ENCODE assay signal across 8 cellular contexts in genomic region chr15:68210821-68211655, GRCh38. TPM values are rescaled to one million over a fixed set of nuclear protein-coding genes. Genes with fewer than 3 reads are reported as not detected.
DNase-seq lines count a peak whose midpoint lies in the region; ATAC-seq and TF ChIP-seq lines count a peak whose summit lies in the region.

No MANE protein-coding gene starts in this region.

- H3K9ac ChIP-seq in IMR-90 (ENCODE audit: low read depth, low read length): peak overlapping the region; percentile 28; the same call in 1 of the 2 replicates
- no peak overlapping the region for H3K9ac ChIP-seq in liver (ENCODE audit: low read depth in 1 of 2, low read length in 2 of 2)

- no peak overlapping the region for H2BK120ac ChIP-seq in IMR-90 (ENCODE audit: low read depth, low read length)

- peak overlapping the region; percentile 31 for H2AK9ac ChIP-seq in IMR-90 (replicated peaks; ENCODE audit: low read depth, low read length, poor library complexity)

- H3K4me1 ChIP-seq in IMR-90 (ENCODE audit: control insufficient read depth, insufficient read depth, low read length): peaks cover 3% of the 10 kb centered on the region; the same call in 1 of the 2 replicates
- peaks cover 2 to 14% (median 5%) of the 10 kb centered on the region in 4 donors for H3K4me1 ChIP-seq in liver (ENCODE audit: control insufficient read depth in 4 of 4, insufficient read depth in 4 of 4, low read length in 3 of 4)

- H4K91ac ChIP-seq in IMR-90 (ENCODE audit: insufficient read depth, low read depth, low read length): no peak overlapping the region

- 0 out of 2 replicates have a peak, but pooled peaks cover 2% of the 10 kb centered on the region for H3K36me3 ChIP-seq in IMR-90 (ENCODE audit: control insufficient read depth, insufficient read depth, low read length)
- H3K36me3 ChIP-seq in liver (ENCODE audit: control insufficient read depth in 4 of 4, insufficient read depth in 3 of 4, low read depth in 1 of 4, low read length in 3 of 4): no peaks in the 10 kb centered on the region

- H3K4me1 Mint-ChIP-seq in activated CD4-positive, alpha-beta T cell treated with anti-CD3 and anti-CD28 coated beads, Interleukin-2, amount 10 ng/mL, durations not matched to agents 24 days and 14 days: peaks cover 28% of the 10 kb centered on the region

- H3K36me3 Mint-ChIP-seq in activated CD4-positive, alpha-beta T cell treated with anti-CD3 and anti-CD28 coated beads, Interleukin-2, amount 10 ng/mL, durations not matched to agents 24 days and 14 days (ENCODE audit: low read depth): peaks cover 11% of the 10 kb centered on the region

- no peak overlapping the region for H2BK20ac ChIP-seq in IMR-90 (ENCODE audit: low read depth, low read length)

- H3K56ac ChIP-seq in IMR-90 (ENCODE audit: extremely low read depth, insufficient read depth, low read length): no peak overlapping the region

- intact Hi-C loops in IMR-90 (cut with micrococcal nuclease): loop anchor here (2.0 kb wide), 2 partner anchors 348 to 370 kb away; partner anchors contain the start of gene RNU6-1
- intact Hi-C loops in activated CD4-positive, alpha-beta T cell treated with anti-CD3 and anti-CD28 coated beads, Interleukin-2, amount 10 ng/mL, durations not matched to agents 24 days and 14 days (cut with micrococcal nuclease): loop anchor here (1.0 kb wide), 1 partner anchor 348 kb away; no protein-coding TSS in a partner anchor

- H3K4ac ChIP-seq in IMR-90 (ENCODE audit: low read depth, low read length): peak overlapping the region; percentile 28; the same call in 1 of the 2 replicates

- H3K27me3 Mint-ChIP-seq in activated CD4-positive, alpha-beta T cell treated with anti-CD3 and anti-CD28 coated beads, Interleukin-2, amount 10 ng/mL, durations not matched to agents 24 days and 14 days: no peaks in the 10 kb centered on the region

- ATAC-seq in IMR-90 (ENCODE audit: low read depth): peak; percentile 98
- ATAC-seq in HG03025 (IDR thresholded peaks at IDR 0.05; ENCODE audit: low FRiP score, unreplicated experiment): no peak
- ATAC-seq in HG02884 (IDR thresholded peaks at IDR 0.05; ENCODE audit: unreplicated experiment): no peak

- H3K4me3 Mint-ChIP-seq in activated CD4-positive, alpha-beta T cell treated with anti-CD3 and anti-CD28 coated beads, Interleukin-2, amount 10 ng/mL, durations not matched to agents 24 days and 14 days: no peak overlapping the region

- no peak for TF ChIP-seq POLR2A in IMR-90 (IDR thresholded peaks at IDR 0.05; ENCODE audit: low read depth, low read length)

- peak; percentile 89 for TF ChIP-seq CTCF in IMR-90 (conservative IDR thresholded peaks at IDR 0.05; ENCODE audit: low read depth, low read length)
- TF ChIP-seq CTCF in liver (IDR thresholded peaks at IDR 0.05; ENCODE audit: low read depth, low read length, missing input control): peak; percentile 67

- in situ Hi-C loops in IMR-90 (cut with MboI; ENCODE audit: low sequenced_read_pairs): no loop called here

- no peaks in the 10 kb centered on the region for H3K9me3 Mint-ChIP-seq in activated CD4-positive, alpha-beta T cell treated with anti-CD3 and anti-CD28 coated beads, Interleukin-2, amount 10 ng/mL, durations not matched to agents 24 days and 14 days

- H2BK5ac ChIP-seq in IMR-90 (ENCODE audit: low read depth, low read length, poor library complexity, severe bottlenecking): peak overlapping the region; percentile 31

- peaks cover 7 to 44% of the 10 kb centered on the region in 2 experiments; a peak in 3 of 4 replicates for H3K79me1 ChIP-seq in IMR-90 (ENCODE audit: low read depth in 1 of 2, low read length in 2 of 2)

- DNase-seq in COLO668 (lab: John Stamatoyannopoulos, UW; ENCODE audit: unreplicated experiment) (peak; percentile 39), IMR-90 (peak; percentile 42)
- peak; percentile 88 for DNase-seq in activated CD4-positive, alpha-beta T cell treated with anti-CD3 and anti-CD28 coated beads, Interleukin-2, amount 10 ng/mL, durations not matched to agents 24 days and 14 days
- DNase-seq in stimulated activated CD8-positive, alpha-beta memory T cell treated with anti-CD3 and anti-CD28 coated beads, Interleukin-12 subunit alpha, Interleukin-12 subunit beta, amount 100 ng/mL, for 4 hours (ENCODE audit: low read depth): peak; percentile 25

- no TSS peak for BruUV-seq in IMR-90 (replicated peaks; lab: Mats Ljungman, UMichigan)

- CTCF ChIA-PET in IMR-90 (lab: Yijun Ruan, JAX): interaction anchor here (0.6 to 1.1 kb wide), 2 partner anchors 16 to 676 kb away, joined by 3 to 4 read pairs; no protein-coding TSS in a partner anchor

- H3K27ac ChIP-seq in IMR-90 (ENCODE audit: insufficient read depth, low read length) (peak overlapping the region; percentile 4; the same call in 1 of the 2 replicates), cingulate gyrus (ENCODE audit: low read depth, low read length) (peak overlapping the region; percentile 78), liver (ENCODE audit: low read depth in 1 of 2, low read length in 2 of 2) (no peak overlapping the region)

- H3K27ac Mint-ChIP-seq in activated CD4-positive, alpha-beta T cell treated with anti-CD3 and anti-CD28 coated beads, Interleukin-2, amount 10 ng/mL, durations not matched to agents 24 days and 14 days: peak overlapping the region; percentile 53

- peak overlapping the region; percentile 80 for H3K4me2 ChIP-seq in IMR-90 (ENCODE audit: low read depth, low read length)

- no peak overlapping the region for H3K23ac ChIP-seq in IMR-90 (ENCODE audit: low read depth, low read length)

- dilution Hi-C loops in IMR-90 (cut with HindIII; ENCODE audit: low sequenced_read_pairs, unreplicated experiment): no loop called here

- POLR2A ChIA-PET in IMR-90 (lab: Charles Lee; ENCODE audit: unreplicated experiment): no interaction called here

- no peaks in the 10 kb centered on the region; the same call in 1 of the 2 replicates for H3K9me1 ChIP-seq in IMR-90 (ENCODE audit: insufficient read depth, low read length)

- H2AK5ac ChIP-seq in IMR-90 (ENCODE audit: low read depth, low read length): no peak overlapping the region

- H3K9me3 ChIP-seq in IMR-90 (ENCODE audit: control insufficient read depth, insufficient read depth, low read length) (no peaks in the 10 kb centered on the region), liver (ENCODE audit: control insufficient read depth in 4 of 4, low read length in 3 of 4) (no peaks in the 10 kb centered on the region)

- peaks cover 15% of the 10 kb centered on the region; the same call in 1 of the 2 replicates for H4K20me1 ChIP-seq in IMR-90 (ENCODE audit: insufficient read depth, low read length)

- H4K5ac ChIP-seq in IMR-90 (ENCODE audit: low read depth, low read length): peak overlapping the region; percentile 83; the same call in 1 of the 2 replicates

- no peak overlapping the region for H3K14ac ChIP-seq in IMR-90 (replicated peaks; ENCODE audit: low read depth, low read length)

- peak overlapping the region; percentile 84 for H2AFZ ChIP-seq in IMR-90 (replicated peaks; ENCODE audit: low read length, poor library complexity)

- WGBS in IMR-90 (ENCODE audit: extremely low coverage in 2 of 2, insufficient read length in 1 of 2), 2 experiments: 40% methylated on average over 5 of the region's 23 CpGs; no CpG with 5 or more reads in 1 of the 2 experiments
- 52% methylated on average over 23 of the region's 23 CpGs for WGBS in liver

- H4K8ac ChIP-seq in IMR-90 (ENCODE audit: low read depth in 2 of 2, low read length in 2 of 2): peak overlapping the region in 1 of 2 experiments; percentile 6; a peak in 1 of 4 replicates

- H2BK15ac ChIP-seq in IMR-90 (ENCODE audit: low read depth, low read length): no peak overlapping the region

- H3K27me3 ChIP-seq in IMR-90 (ENCODE audit: control insufficient read depth, insufficient read depth, low read length): no peaks in the 10 kb centered on the region
- H3K27me3 ChIP-seq in liver (ENCODE audit: control insufficient read depth in 4 of 4, insufficient read depth in 4 of 4, low read length in 3 of 4): no peaks in the 10 kb centered on the region

- peak overlapping the region; percentile 37; the same call in 1 of the 2 replicates for H3K18ac ChIP-seq in IMR-90 (ENCODE audit: low read depth, low read length)

- H3K4me3 ChIP-seq in IMR-90 (ENCODE audit: insufficient read depth, low read depth, low read length) (no peak overlapping the region), liver (ENCODE audit: low read depth in 1 of 3, low read length in 3 of 3) (no peak overlapping the region)

- TF ChIP-seq RAD21 in IMR-90 (IDR thresholded peaks at IDR 0.05; ENCODE audit: low read length) (peak; percentile 75), liver (IDR thresholded peaks at IDR 0.05) (peak; percentile 73 to 86)

TF ChIP-seq in IMR-90, 13 proteins besides CTCF, POLR2A, EP300 and RAD21:
- peak; percentile 82; the same call in 1 of the 2 replicates for TF ChIP-seq MAZ (IDR thresholded peaks at IDR 0.05; ENCODE audit: borderline replicate concordance, low read depth, low read length)
- TF ChIP-seq RFX5 (IDR thresholded peaks at IDR 0.05; ENCODE audit: low read depth, low read length): no peak
- peak; percentile 73 for TF ChIP-seq SMC3 (IDR thresholded peaks at IDR 0.05; ENCODE audit: low read depth, low read length)

TF ChIP-seq in liver, 16 proteins besides CTCF, POLR2A, EP300 and RAD21:
- no peak for TF ChIP-seq NR2F2 (IDR thresholded peaks at IDR 0.05)
- TF ChIP-seq JUND (IDR thresholded peaks at IDR 0.05): no peak
- no peak for TF ChIP-seq HNF4A (conservative IDR thresholded peaks at IDR 0.05)
- TF ChIP-seq FOXA2 (IDR thresholded peaks at IDR 0.05): no peak

RNA-seq across cellular contexts. Expression of gene CALML4, which starts 5.9 kb away (rescaled TPM):
- total RNA-seq in IMR-90 (2012; rRNA removed): 0.36 and 0.56 TPM in 2 replicates
- polyA plus RNA-seq in IMR-90 (2012; rRNA removed): 0.89 and 1.3 TPM in 2 replicates
- 0.25 and 0.43 TPM in 2 replicates for polyA plus RNA-seq in IMR-90 (2012; cell fraction: cytosol; rRNA removed)
- 2.5 and 7.9 TPM in 2 replicates for polyA plus RNA-seq in IMR-90 (2012; cell fraction: nucleus; rRNA removed; ENCODE audit: low replicate concordance)
- 14.6 and 16.5 TPM in 2 replicates for total RNA-seq in activated CD4-positive, alpha-beta T cell treated with anti-CD3 and anti-CD28 coated beads, Interleukin-2, amount 10 ng/mL, durations not matched to agents 24 days and 14 days
- total RNA-seq in liver: 1 to 10 TPM; 6.2 to 8.0 TPM
- polyA plus RNA-seq in liver: 1 to 10 TPM; 3.6 to 6.8 TPM

RNA-seq across cellular contexts. Expression of gene CLN6, which starts 18.5 kb away (rescaled TPM):
- total RNA-seq in IMR-90 (2012; rRNA removed): 5.3 and 6.5 TPM in 2 replicates
- 31.9 and 33.8 TPM in 2 replicates for polyA plus RNA-seq in IMR-90 (2012; rRNA removed)
- 7.8 and 31.2 TPM in 2 replicates for polyA plus RNA-seq in IMR-90 (2012; cell fraction: cytosol; rRNA removed)
- 26.1 and 47.2 TPM in 2 replicates for polyA plus RNA-seq in IMR-90 (2012; cell fraction: nucleus; rRNA removed; ENCODE audit: low replicate concordance)
- total RNA-seq in activated CD4-positive, alpha-beta T cell treated with anti-CD3 and anti-CD28 coated beads, Interleukin-2, amount 10 ng/mL, durations not matched to agents 24 days and 14 days: 99.0 and 102 TPM in 2 replicates
- 10 to 100 TPM; 17.4 to 21.2 TPM for total RNA-seq in liver
- polyA plus RNA-seq in liver: 10 to 100 TPM in 1 of 2 donors, 1 to 10 TPM in 1; 7.2 to 13.3 TPM

Comparison
In these comparisons a context has a peak if more than half of its experiments do, and no peak if none do; other contexts are left out.
1. DNase-seq: peak in every context shown above with its lines; median percentile 88 in activated CD4-positive, alpha-beta T cell treated with anti-CD3 and anti-CD28 coated beads, Interleukin-2, amount 10 ng/mL, durations not matched to agents 24 days and 14 days; 42 in IMR-90; 39 in COLO668; 25 in stimulated activated CD8-positive, alpha-beta memory T cell treated with anti-CD3 and anti-CD28 coated beads, Interleukin-12 subunit alpha, Interleukin-12 subunit beta, amount 100 ng/mL, for 4 hours.
2. H3K27ac ChIP-seq: peak in IMR-90 (single experiment) and cingulate gyrus (single experiment); none in liver (0 of 2).